In genomic region chr4:183337833-183338232, GRCh38 we compare ENCODE assay signal across 31 cellular contexts. TPM values are rescaled to one million over a fixed set of nuclear protein-coding genes. Genes with fewer than 3 reads are reported as not detected.
DNase-seq lines count a peak whose midpoint lies in the region; ATAC-seq, FAIRE-seq and TF ChIP-seq lines count a peak whose summit lies in the region.
"Had no signal": no experiment of that assay in that cellular context is flagged by ENCODE, and none has a peak within 500 bp of the region (broad histone marks: within the 10 kb centered on the region; RNA-seq: fewer than 3 reads in every experiment).

No MANE protein-coding gene starts in this region.

- peak overlapping the region; percentile 45; the same call in 1 of the 2 replicates for H3K9ac ChIP-seq in BLaER1
- H3K9ac ChIP-seq: KMS-11, SK-N-SH had no signal

- no peak overlapping the region for H3K27ac Mint-ChIP-seq in HFFc6
- H3K27ac Mint-ChIP-seq: CD4-positive, CD25-positive, alpha-beta regulatory T cell; dendritic cell treated with granulocyte-macrophage colony-stimulating factor and Interleukin-4, amounts not matched to agents 40 ng/mL and 50 ng/mL, for 4 days had no signal

- 18 to 61% (median 33%) methylated on average over 7 of the region's 7 CpGs for WGBS in small intestine, 3 donors

- H3K27me3 Mint-ChIP-seq in HFFc6 (ENCODE audit: insufficient read depth), result peaks cover 8% of the 10 kb centered on the region
- H3K27me3 Mint-ChIP-seq: CD4-positive, CD25-positive, alpha-beta regulatory T cell had no signal

- H3K27ac ChIP-seq in BLaER1 (peak overlapping the region; percentile 55; the same call in 1 of the 2 replicates), small intestine (ENCODE audit: low read depth in 1 of 2, low read length in 1 of 2) (no peak overlapping the region)
- H3K27ac ChIP-seq: adrenal gland, KMS-11, RWPE1, skin epidermis, VCaP had no signal

- H3K9me3 Mint-ChIP-seq in HFFc6, result peaks cover 8% of the 10 kb centered on the region; the same call in 1 of the 2 replicates
- H3K9me3 Mint-ChIP-seq: dendritic cell treated with granulocyte-macrophage colony-stimulating factor and Interleukin-4, amounts not matched to agents 40 ng/mL and 50 ng/mL, for 4 days had no signal

- H3K9me3 ChIP-seq in BLaER1 (no peaks in the 10 kb centered on the region), small intestine (ENCODE audit: control insufficient read depth, low read depth) (no peaks in the 10 kb centered on the region)
- H3K9me3 ChIP-seq: adrenal gland, SK-N-SH had no signal

- no peaks in the 10 kb centered on the region for H3K36me3 ChIP-seq in BLaER1
- no peaks in the 10 kb centered on the region for H3K36me3 ChIP-seq in small intestine (ENCODE audit: control insufficient read depth in 2 of 2, insufficient read depth in 2 of 2, low read length in 2 of 2)
- H3K36me3 ChIP-seq: adrenal gland had no signal

- H3K4me3 Mint-ChIP-seq in HFFc6, result no peak overlapping the region
- H3K4me3 Mint-ChIP-seq: CD4-positive, CD25-positive, alpha-beta regulatory T cell; dendritic cell treated with granulocyte-macrophage colony-stimulating factor and Interleukin-4, amounts not matched to agents 40 ng/mL and 50 ng/mL, for 4 days had no signal

- peak; percentile 67 for DNase-seq in RPMI7951 (ENCODE audit: low read depth)
- peak; percentile 48 for DNase-seq in glomerular visceral epithelial cell (ENCODE audit: extremely low spot score)
- peak; percentile 8 for DNase-seq in small intestine
- no peak for DNase-seq in omental fat pad (ENCODE audit: low spot score)
- no peak for DNase-seq in HFFc6
- DNase-seq in NCI-H2196 (lab: John Stamatoyannopoulos, UW; ENCODE audit: unreplicated experiment), result no peak
- DNase-seq: activated CD4-positive, alpha-beta T cell treated with anti-CD3 and anti-CD28 coated beads for 48 hours; activated naive CD4-positive, alpha-beta T cell treated with Interleukin-2 at 50 U/mL for 16 hours; activated T-cell treated with anti-CD3 and anti-CD28 coated beads, Interleukin-2, amount 50 U/mL, for 48 hours; CD4-positive, CD25-positive, alpha-beta regulatory T cell; glutamatergic neuron; MV-4-11; NCI-H1694 treated with DMSO at 0.1 percent for 48 hours; NCI-H2171 treated with DMSO at 0.1 percent for 48 hours; NCI-H69; SK-N-SH; stimulated activated CD4-positive, alpha-beta T cell treated with anti-CD3 and anti-CD28 coated beads, Interleukin-2, amount 100 ng/mL, for 24 hours; T-helper 2 cell had no signal

- H3K4me1 Mint-ChIP-seq in HFFc6 (ENCODE audit: low read depth), result peaks cover 37% of the 10 kb centered on the region

- peaks cover 40% of the 10 kb centered on the region for H3K4me1 ChIP-seq in BLaER1
- H3K4me1 ChIP-seq in small intestine (ENCODE audit: control insufficient read depth in 2 of 2, insufficient read depth in 1 of 2, low read depth in 1 of 2, low read length in 1 of 2), result peaks cover 0 to 2% of the 10 kb centered on the region in 2 donors
- H3K4me1 ChIP-seq: adrenal gland had no signal

- TF ChIP-seq CTCF in omental fat pad (IDR thresholded peaks at IDR 0.05) (no peak), HFFc6 (IDR thresholded peaks at IDR 0.05) (no peak)

- H3K36me3 Mint-ChIP-seq in HFFc6 (ENCODE audit: low read depth), result peaks cover 9% of the 10 kb centered on the region
- H3K36me3 Mint-ChIP-seq: CD4-positive, CD25-positive, alpha-beta regulatory T cell had no signal

- H3K4me3 ChIP-seq in BLaER1, result 0 out of 2 replicates have a peak overlapping the region, but pooled peaks have one; percentile 14
- no peak overlapping the region for H3K4me3 ChIP-seq in small intestine (ENCODE audit: low read depth in 1 of 2, low read length in 2 of 2)
- H3K4me3 ChIP-seq: adrenal gland, skin epidermis had no signal

- H4K20me1 ChIP-seq in BLaER1, result no peaks in the 10 kb centered on the region

- no peak for ATAC-seq in omental fat pad (ENCODE audit: low FRiP score)

- H3K27me3 ChIP-seq in BLaER1, result no peaks in the 10 kb centered on the region
- H3K27me3 ChIP-seq in small intestine (ENCODE audit: control insufficient read depth in 2 of 2, insufficient read depth in 2 of 2, low read length in 2 of 2), result no peaks in the 10 kb centered on the region

- H3K4me2 ChIP-seq in BLaER1, result peak overlapping the region; percentile 86
- H3K4me2 ChIP-seq: KMS-11, SK-N-SH had no signal

- FAIRE-seq in small intestine (lab: Jason Lieb, UNC), result no peak
- FAIRE-seq: GM19239 had no signal

RNA-seq across cellular contexts. Expression of gene CLDN24, which starts 15.6 kb away (rescaled TPM):
- not detected in 2 replicates for total RNA-seq in RPMI7951 (2014; rRNA removed; shearing (Covaris generic))
- polyA plus RNA-seq in small intestine, result not detected
- total RNA-seq in omental fat pad, result not detected
- not detected for total RNA-seq in HFFc6 (2021; fragmentation: NEBNext Ultra II Directional; extraction: Animal tissue kit (Norgen Biotek cat#: 25700))
- total RNA-seq: adrenal gland; CD4-positive, CD25-positive, alpha-beta regulatory T cell; HT1080; myocyte; renal cortical epithelial cell; urinary bladder had no signal
- polyA plus RNA-seq: adrenal gland; AG04450; CD4-positive, CD25-positive, alpha-beta regulatory T cell; SK-N-SH; urinary bladder had no signal

RNA-seq across cellular contexts. Expression of gene CLDN22, which starts 17.8 kb away (rescaled TPM):
- total RNA-seq in RPMI7951 (2014; rRNA removed; shearing (Covaris generic)), result not detected in 2 replicates
- under 1 TPM in 1 of 3 donors, not detected in 2; 0.03 TPM for polyA plus RNA-seq in small intestine
- not detected for total RNA-seq in omental fat pad
- not detected for total RNA-seq in HFFc6 (2021; fragmentation: NEBNext Ultra II Directional; extraction: Animal tissue kit (Norgen Biotek cat#: 25700))
- total RNA-seq: adrenal gland; CD4-positive, CD25-positive, alpha-beta regulatory T cell; HT1080; myocyte; renal cortical epithelial cell; urinary bladder had no signal
- polyA plus RNA-seq: adrenal gland; AG04450; CD4-positive, CD25-positive, alpha-beta regulatory T cell; urinary bladder had no signal

Comparison
In these comparisons a context has a peak if more than half of its experiments do, and no peak if none do; other contexts are left out.
1. DNase-seq: peak in RPMI7951 (single experiment), glomerular visceral epithelial cell (single experiment) and small intestine (single experiment); none in omental fat pad (single experiment), HFFc6 (single experiment) and NCI-H2196 (single experiment).